8 cellular contexts compared by ENCODE assay signal in the genomic region with DNA sequence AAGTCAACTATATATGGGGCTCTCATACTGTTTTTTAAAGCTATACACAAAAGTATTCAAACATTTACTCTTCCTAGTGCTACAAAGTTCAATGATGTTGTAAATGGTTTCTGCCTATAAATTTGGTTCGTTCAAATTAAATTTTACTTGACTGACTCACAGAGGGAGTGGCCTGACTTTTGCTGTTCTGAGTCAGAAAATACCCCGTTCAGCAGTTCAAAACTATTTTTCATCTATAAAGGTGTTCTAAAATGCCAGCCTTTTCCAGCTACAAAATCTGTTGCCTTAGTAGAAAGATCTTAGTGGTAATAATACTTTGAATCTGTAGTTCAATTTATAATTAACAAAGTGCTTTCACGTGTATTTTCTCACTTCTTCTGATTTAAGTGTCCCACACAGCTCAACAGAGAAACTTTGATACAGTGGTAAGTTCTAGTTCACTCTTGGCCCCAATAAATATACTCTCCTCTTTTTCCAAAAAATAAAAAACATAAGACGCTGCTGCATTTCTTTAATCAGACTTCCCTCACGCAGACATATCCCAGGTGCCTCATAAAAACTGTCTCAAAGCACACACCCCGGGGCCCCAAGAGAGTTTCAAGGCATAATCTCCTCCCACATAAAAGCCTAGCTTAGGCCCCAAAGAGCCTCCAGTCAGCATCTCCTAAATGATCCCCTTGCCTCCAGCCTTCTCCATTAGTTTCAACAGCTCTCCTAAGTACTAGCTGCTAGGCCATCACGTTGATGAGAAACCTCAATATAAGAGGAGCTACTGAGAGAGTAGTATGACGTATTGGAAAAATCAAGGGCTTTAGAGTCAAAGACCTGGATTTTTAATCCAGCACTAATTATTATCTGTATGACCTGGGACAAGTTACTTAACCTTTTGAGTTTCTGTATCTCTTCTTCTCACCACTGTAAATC. TPM values are rescaled to one million over a fixed set of nuclear protein-coding genes. Genes with fewer than 3 reads are reported as not detected.
DNase-seq lines count a peak whose midpoint lies in the region; ATAC-seq and TF ChIP-seq lines count a peak whose summit lies in the region.

No MANE protein-coding gene starts in this region.

- peaks cover 55% of the 10 kb centered on the region for H3K36me3 Mint-ChIP-seq in activated CD8-positive, alpha-beta T cell treated with anti-CD3 and anti-CD28 coated beads, Interleukin-2, amount 10 ng/mL, durations not matched to agents 7 days and 5 days (ENCODE audit: low read depth)

- no peaks in the 10 kb centered on the region for H3K27me3 Mint-ChIP-seq in activated CD8-positive, alpha-beta T cell treated with anti-CD3 and anti-CD28 coated beads, Interleukin-2, amount 10 ng/mL, durations not matched to agents 7 days and 5 days (ENCODE audit: low read depth)

- peaks cover 14 to 86% (median 76%) of the 10 kb centered on the region in 5 donors for H3K4me1 ChIP-seq in subcutaneous abdominal adipose tissue (ENCODE audit: control insufficient read depth in 5 of 5, insufficient read depth in 5 of 5, low read length in 5 of 5)

- POLR2A ChIA-PET in AG04450 (lab: Yijun Ruan, JAX), result interaction anchor here (1.1 to 1.2 kb wide), 3 partner anchors 9 to 29 kb away, joined by 3 to 6 read pairs (median 3); no protein-coding TSS in a partner anchor
- POLR2A ChIA-PET in activated CD8-positive, alpha-beta T cell treated with anti-CD3 and anti-CD28 coated beads, Interleukin-2, amount 10 ng/mL, durations not matched to agents 7 days and 5 days (lab: Charles Lee), result interaction anchor here (0.7 to 8.8 kb wide), 13 partner anchors 9 to 109 kb away, joined by 3 to 157 read pairs (median 4); no protein-coding TSS in a partner anchor

- no peak for TF ChIP-seq CTCF in AG04450 (IDR thresholded peaks at IDR 0.05; ENCODE audit: low read depth, low read length)

- peaks cover 70% of the 10 kb centered on the region for H3K4me1 Mint-ChIP-seq in activated CD8-positive, alpha-beta T cell treated with anti-CD3 and anti-CD28 coated beads, Interleukin-2, amount 10 ng/mL, durations not matched to agents 7 days and 5 days (ENCODE audit: low read depth)

- H3K9ac ChIP-seq in subcutaneous abdominal adipose tissue (ENCODE audit: low read length in 5 of 5), result peak overlapping the region; percentile 29 to 96 (median 72)

- H3K9me3 ChIP-seq in AG04450 (ENCODE audit: control insufficient read depth, insufficient read depth, low read length) (no peaks in the 10 kb centered on the region), subcutaneous abdominal adipose tissue (ENCODE audit: control insufficient read depth in 5 of 5, low read length in 5 of 5) (no peaks in the 10 kb centered on the region)

- ATAC-seq in activated CD8-positive, alpha-beta T cell treated with anti-CD3 and anti-CD28 coated beads, Interleukin-2, amount 10 ng/mL, durations not matched to agents 7 days and 5 days, result peak; percentile 0

- H3K27ac Mint-ChIP-seq in activated CD8-positive, alpha-beta T cell treated with anti-CD3 and anti-CD28 coated beads, Interleukin-2, amount 10 ng/mL, durations not matched to agents 7 days and 5 days, result peak overlapping the region; percentile 93

- H3K27ac ChIP-seq in AG04450 (ENCODE audit: low read depth, low read length) (peak overlapping the region; percentile 75), subcutaneous abdominal adipose tissue (ENCODE audit: low read depth, low read length) (peak overlapping the region; percentile 93)

- peak overlapping the region; percentile 86 for H3K4me3 Mint-ChIP-seq in activated CD8-positive, alpha-beta T cell treated with anti-CD3 and anti-CD28 coated beads, Interleukin-2, amount 10 ng/mL, durations not matched to agents 7 days and 5 days

- peak overlapping the region; percentile 43 for H3K4me3 ChIP-seq in AG04450 (ENCODE audit: low read depth, low read length)
- peak overlapping the region in 3 of 5 donors; percentile 19 to 100 (median 39) for H3K4me3 ChIP-seq in subcutaneous abdominal adipose tissue (ENCODE audit: low read depth in 1 of 5, low read length in 5 of 5)

- no peaks in the 10 kb centered on the region for H3K36me3 ChIP-seq in subcutaneous abdominal adipose tissue (ENCODE audit: control insufficient read depth in 5 of 5, insufficient read depth in 5 of 5, low read length in 5 of 5)

- CTCF ChIA-PET in AG04450 (lab: Charles Lee), result interaction anchor here (0.9 to 3.7 kb wide), 7 partner anchors 11 to 146 kb away, joined by 3 to 30 read pairs (median 4); no protein-coding TSS in a partner anchor
- CTCF ChIA-PET in activated CD8-positive, alpha-beta T cell treated with anti-CD3 and anti-CD28 coated beads, Interleukin-2, amount 10 ng/mL, durations not matched to agents 7 days and 5 days (lab: Charles Lee), result interaction anchor here (0.8 to 4.9 kb wide), 17 partner anchors 8 to 146 kb away, joined by 3 to 62 read pairs (median 4); no protein-coding TSS in a partner anchor

- no peak for DNase-seq in AG04450 (ENCODE audit: low read depth, low spot score)
- DNase-seq in HT1080 (ENCODE audit: low read depth), result peak; percentile 65
- peak; percentile 46 for DNase-seq in activated CD8-positive, alpha-beta T cell treated with anti-CD3 and anti-CD28 coated beads, Interleukin-2, amount 10 ng/mL, durations not matched to agents 7 days and 5 days
- DNase-seq in hepatic stellate cell (ENCODE audit: low spot score), result peak; percentile 58
- no peak for DNase-seq in NCI-H1105 (lab: John Stamatoyannopoulos, UW)
- no peak for DNase-seq in 8988T
- no peak for DNase-seq in NCI-H1417 (lab: John Stamatoyannopoulos, UW)

- H3K27me3 ChIP-seq in AG04450 (ENCODE audit: control insufficient read depth, insufficient read depth, low read length) (no peaks in the 10 kb centered on the region), subcutaneous abdominal adipose tissue (ENCODE audit: control insufficient read depth in 5 of 5, insufficient read depth in 4 of 5, low read length in 5 of 5) (no peaks in the 10 kb centered on the region)

- H3K9me3 Mint-ChIP-seq in activated CD8-positive, alpha-beta T cell treated with anti-CD3 and anti-CD28 coated beads, Interleukin-2, amount 10 ng/mL, durations not matched to agents 7 days and 5 days (ENCODE audit: insufficient read depth), result no peaks in the 10 kb centered on the region

RNA-seq across cellular contexts. Expression of a gene that starts 3.2 kb away (rescaled TPM):
- 536 and 658 TPM in 2 replicates for polyA plus RNA-seq in AG04450 (2011; rRNA removed)
- 502 and 608 TPM in 2 replicates for polyA minus RNA-seq in AG04450 (2011; rRNA and poly(A)+ RNA removed)
- total RNA-seq in HT1080 (2014; rRNA removed; shearing (Covaris generic)), result 404 and 496 TPM in 2 replicates
- polyA plus RNA-seq in HT1080 (2015; cell fraction: cytosol; rRNA removed), result 233 and 292 TPM in 2 replicates
- polyA plus RNA-seq in HT1080 (2015; cell fraction: nucleus; rRNA removed), result 140 and 175 TPM in 2 replicates
- total RNA-seq in activated CD8-positive, alpha-beta T cell treated with anti-CD3 and anti-CD28 coated beads, Interleukin-2, amount 10 ng/mL, durations not matched to agents 7 days and 5 days, result 100 to 1,000 TPM; 409 to 419 TPM

Comparison
In these comparisons a context has a peak if more than half of its experiments do, and no peak if none do; other contexts are left out.
1. DNase-seq: peak in HT1080 (single experiment), activated CD8-positive, alpha-beta T cell treated with anti-CD3 and anti-CD28 coated beads, Interleukin-2, amount 10 ng/mL, durations not matched to agents 7 days and 5 days (single experiment) and hepatic stellate cell (single experiment); none in AG04450 (single experiment), NCI-H1105 (single experiment), 8988T (single experiment) and NCI-H1417 (0 of 3).